In the genomic region with DNA sequence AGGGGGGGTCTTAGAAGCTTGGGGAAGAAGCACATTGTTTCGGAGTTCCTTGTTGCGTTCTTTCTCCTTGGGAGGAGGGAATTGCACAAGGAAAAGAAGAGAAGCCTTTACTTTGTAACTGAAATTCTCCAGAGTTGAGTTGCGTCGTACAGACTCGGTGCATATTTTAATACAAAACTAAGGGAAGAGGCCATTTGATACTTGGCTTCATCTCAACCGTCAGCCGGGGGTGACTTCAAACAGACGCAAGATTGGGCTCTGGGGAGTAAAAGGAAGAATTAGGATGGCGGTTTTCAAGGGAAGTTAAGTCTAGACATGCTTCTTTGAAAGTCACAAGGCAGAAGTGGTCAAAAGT, we compare ENCODE assay signal across 9 cellular contexts. TPM values are rescaled to one million over a fixed set of nuclear protein-coding genes. Genes with fewer than 3 reads are reported as not detected.
DNase-seq lines count a peak whose midpoint lies in the region; ATAC-seq, FAIRE-seq and TF ChIP-seq lines count a peak whose summit lies in the region.
"Had no signal": no experiment of that assay in that cellular context is flagged by ENCODE, and none has a peak within 500 bp of the region (broad histone marks: within the 10 kb centered on the region; RNA-seq: fewer than 3 reads in every experiment).

No MANE protein-coding gene starts in this region.

- WGBS in lung, 2 donors, result 0 to 4% methylated on average over 9 of the region's 9 CpGs
- 5 to 6% methylated on average over 9 of the region's 9 CpGs for WGBS in thyroid gland, 2 donors

- ATAC-seq in activated CD4-positive, alpha-beta T cell treated with anti-CD3 and anti-CD28 coated beads for 36 hours, result no peak
- no peak for ATAC-seq in lung (ENCODE audit: insufficient read depth, low FRiP score)

- H3K36me3 ChIP-seq in breast epithelium (no peaks in the 10 kb centered on the region), lung (ENCODE audit: control insufficient read depth in 2 of 2, insufficient read depth in 2 of 2, low read length in 2 of 2) (no peaks in the 10 kb centered on the region), thyroid gland (no peaks in the 10 kb centered on the region)

- FAIRE-seq in D721Med (lab: Jason Lieb, UNC), result no peak

- TF ChIP-seq POLR2A in breast epithelium (IDR thresholded peaks at IDR 0.05) (no peak), thyroid gland (IDR thresholded peaks at IDR 0.05) (no peak)

- no peak for DNase-seq in activated CD4-positive, alpha-beta T cell treated with anti-CD3 and anti-CD28 coated beads for 36 hours
- DNase-seq in activated CD4-positive, alpha-beta T cell treated with anti-CD3 and anti-CD28 coated beads, Interleukin-2, amount 50 U/mL, for 48 hours, result no peak
- no peak for DNase-seq in breast epithelium (ENCODE audit: low spot score in 2 of 2)
- no peak for DNase-seq in lung (ENCODE audit: low spot score)
- DNase-seq in thyroid gland, result no peak
- DNase-seq in SHP77 treated with DMSO at 0.1 percent for 48 hours (lab: John Stamatoyannopoulos, UW), result no peak
- DNase-seq in UCSD-AML1 (lab: John Stamatoyannopoulos, UW; ENCODE audit: unreplicated experiment), result no peak
- DNase-seq in D721Med (ENCODE audit: insufficient read length, low spot score), result no peak

- H3K9me3 ChIP-seq in breast epithelium (no peaks in the 10 kb centered on the region), lung (ENCODE audit: control insufficient read depth in 2 of 2, insufficient read depth in 1 of 2, low read length in 1 of 2) (peaks cover 0 to 4% of the 10 kb centered on the region in 2 donors), thyroid gland (no peaks in the 10 kb centered on the region)

- H3K36me3 Mint-ChIP-seq in activated CD4-positive, alpha-beta T cell treated with anti-CD3 and anti-CD28 coated beads for 36 hours (ENCODE audit: low read depth), result no peaks in the 10 kb centered on the region
- H3K36me3 Mint-ChIP-seq: CD4-positive, CD25-positive, alpha-beta regulatory T cell had no signal

- no peak overlapping the region for H3K27ac Mint-ChIP-seq in activated CD4-positive, alpha-beta T cell treated with anti-CD3 and anti-CD28 coated beads for 36 hours
- H3K27ac Mint-ChIP-seq: CD4-positive, CD25-positive, alpha-beta regulatory T cell had no signal

- no peaks in the 10 kb centered on the region for H3K27me3 ChIP-seq in breast epithelium
- H3K27me3 ChIP-seq in lung (ENCODE audit: control insufficient read depth, insufficient read depth), result peaks cover 4% of the 10 kb centered on the region
- H3K27me3 ChIP-seq in thyroid gland, result no peaks in the 10 kb centered on the region

- no peaks in the 10 kb centered on the region for H3K4me1 ChIP-seq in breast epithelium
- peaks cover 0 to 22% of the 10 kb centered on the region in 2 donors for H3K4me1 ChIP-seq in lung (ENCODE audit: control insufficient read depth in 2 of 2, insufficient read depth in 2 of 2, low read length in 2 of 2)
- H3K4me1 ChIP-seq in thyroid gland, result peaks cover 12 to 30% of the 10 kb centered on the region in 2 donors

- POLR2A ChIA-PET in activated CD4-positive, alpha-beta T cell treated with anti-CD3 and anti-CD28 coated beads for 36 hours (lab: Charles Lee), result no interaction called here

- TF ChIP-seq CTCF in breast epithelium (IDR thresholded peaks at IDR 0.05) (no peak), lung (IDR thresholded peaks at IDR 0.05; ENCODE audit: control extremely low read depth, extremely low read depth) (no peak), thyroid gland (IDR thresholded peaks at IDR 0.05) (no peak), D721Med (IDR thresholded peaks at IDR 0.05; ENCODE audit: insufficient read depth, missing control alignments) (no peak)

- peaks cover 15% of the 10 kb centered on the region for H3K4me1 Mint-ChIP-seq in activated CD4-positive, alpha-beta T cell treated with anti-CD3 and anti-CD28 coated beads for 36 hours

- H3K4me3 Mint-ChIP-seq in activated CD4-positive, alpha-beta T cell treated with anti-CD3 and anti-CD28 coated beads for 36 hours, result peak overlapping the region; percentile 70

- H3K27ac ChIP-seq in breast epithelium (peak overlapping the region; percentile 19 to 85), lung (ENCODE audit: low read depth in 1 of 2, low read length in 1 of 2) (no peak overlapping the region), thyroid gland (peak overlapping the region in 2 of 3 donors; percentile 6 to 16)

- H3K4me3 ChIP-seq in breast epithelium (peak overlapping the region; percentile 56 to 84 (median 60)), lung (peak overlapping the region; percentile 6), thyroid gland (replicated peaks in 1 of 3) (peak overlapping the region; percentile 4 to 52 (median 43))

- intact Hi-C loops in activated CD4-positive, alpha-beta T cell treated with anti-CD3 and anti-CD28 coated beads for 36 hours (cut with DNase I, micrococcal nuclease), result loop anchor here in 1 of 2 experiments (10.0 kb wide), 1 partner anchor 610 kb away; a partner anchor contains a TSS
- intact Hi-C loops in breast epithelium (cut with DNase I; ENCODE audit: low total_unique reads) (no loop called here), thyroid gland (cut with DNase I) (no loop called here)

- CTCF ChIA-PET in activated CD4-positive, alpha-beta T cell treated with anti-CD3 and anti-CD28 coated beads for 36 hours (lab: Charles Lee), result no interaction called here

- H3K9me3 Mint-ChIP-seq in activated CD4-positive, alpha-beta T cell treated with anti-CD3 and anti-CD28 coated beads for 36 hours (ENCODE audit: low read depth), result no peaks in the 10 kb centered on the region

- peaks cover 63% of the 10 kb centered on the region for H3K27me3 Mint-ChIP-seq in activated CD4-positive, alpha-beta T cell treated with anti-CD3 and anti-CD28 coated beads for 36 hours

RNA-seq across cellular contexts. Expression of a gene that starts 1.5 kb away (rescaled TPM):
- not detected for total RNA-seq in activated CD4-positive, alpha-beta T cell treated with anti-CD3 and anti-CD28 coated beads for 36 hours
- 10 to 100 TPM in 2 of 3 donors, under 1 TPM in 1; 0.64 to 13.2 (median 11.8) TPM for total RNA-seq in breast epithelium
- 10 to 100 TPM in 1 of 2 donors, under 1 TPM in 1; 0.71 to 11.4 TPM for total RNA-seq in lung
- 1 to 10 TPM; 7.0 TPM for polyA plus RNA-seq in lung
- 1 to 10 TPM in 3 of 4 donors, under 1 TPM in 1; 0.54 to 2.7 (median 1.7) TPM for total RNA-seq in thyroid gland
- total RNA-seq: CD4-positive, CD25-positive, alpha-beta regulatory T cell had no signal
- polyA plus RNA-seq: CD4-positive, CD25-positive, alpha-beta regulatory T cell had no signal

Comparison
In these comparisons a context has a peak if more than half of its experiments do, and no peak if none do; other contexts are left out.
1. H3K27ac ChIP-seq: peak in breast epithelium (2 of 2) and thyroid gland (2 of 3); none in lung (0 of 2).
2. H3K4me3 ChIP-seq: peak in every context shown above with its lines; median percentile 60 in breast epithelium; 43 in thyroid gland; 6 in lung.